20 cellular contexts compared by ENCODE assay signal in genomic region chr17:40463122-40463550, GRCh38. TPM values are rescaled to one million over a fixed set of nuclear protein-coding genes. Genes with fewer than 3 reads are reported as not detected.
DNase-seq lines count a peak whose midpoint lies in the region; ATAC-seq and TF ChIP-seq lines count a peak whose summit lies in the region.
"Had no signal": no experiment of that assay in that cellular context is flagged by ENCODE, and none has a peak within 500 bp of the region (broad histone marks: within the 10 kb centered on the region; RNA-seq: fewer than 3 reads in every experiment).

No MANE protein-coding gene starts in this region.

- TF ChIP-seq POLR2A in esophagus squamous epithelium (IDR thresholded peaks at IDR 0.05), result no peak

- H2BK5ac ChIP-seq in mesendoderm (ENCODE audit: low read length), result no peak overlapping the region

- H3K4me3 ChIP-seq in esophagus squamous epithelium, result no peak overlapping the region
- H3K4me3 ChIP-seq in mesendoderm (ENCODE audit: low read length), result no peak overlapping the region
- no peak overlapping the region for H3K4me3 ChIP-seq in subcutaneous abdominal adipose tissue (ENCODE audit: low read depth in 1 of 5, low read length in 5 of 5)
- H3K4me3 ChIP-seq: prostate gland, tibial artery had no signal

- H3K79me1 ChIP-seq in mesendoderm (ENCODE audit: low read length), result no peaks in the 10 kb centered on the region

- H3K9me3 ChIP-seq in esophagus squamous epithelium (no peaks in the 10 kb centered on the region), subcutaneous abdominal adipose tissue (ENCODE audit: control insufficient read depth in 5 of 5, low read length in 5 of 5) (no peaks in the 10 kb centered on the region)
- H3K9me3 ChIP-seq: prostate gland, tibial artery had no signal

- H3K4me1 ChIP-seq in esophagus squamous epithelium (peaks cover 0 to 58% (median 36%) of the 10 kb centered on the region in 3 donors), mesendoderm (ENCODE audit: control insufficient read depth, low read depth, low read length) (peaks cover 2% of the 10 kb centered on the region), subcutaneous abdominal adipose tissue (ENCODE audit: control insufficient read depth in 5 of 5, insufficient read depth in 5 of 5, low read length in 5 of 5) (peaks cover 20 to 54% (median 47%) of the 10 kb centered on the region in 5 donors)
- H3K4me1 ChIP-seq: prostate gland had no signal

- no peak overlapping the region for H2BK15ac ChIP-seq in mesendoderm (replicated peaks; ENCODE audit: low read depth)

- ATAC-seq in HG02981 (IDR thresholded peaks at IDR 0.05; ENCODE audit: unreplicated experiment), result no peak
- ATAC-seq in GM21717 (IDR thresholded peaks at IDR 0.05; ENCODE audit: unreplicated experiment), result no peak

- peak overlapping the region; percentile 42 for H3K18ac ChIP-seq in mesendoderm (ENCODE audit: low read length)

- no peak for TF ChIP-seq CTCF in esophagus squamous epithelium (IDR thresholded peaks at IDR 0.05)

- no peak overlapping the region for H4K5ac ChIP-seq in mesendoderm (ENCODE audit: low read length)

- no peak overlapping the region for H4K8ac ChIP-seq in mesendoderm (ENCODE audit: low read depth, low read length)

- H3K79me2 ChIP-seq in mesendoderm (ENCODE audit: control insufficient read depth, insufficient read depth, low read length), result no peaks in the 10 kb centered on the region

- H3K36me3 ChIP-seq in esophagus squamous epithelium (peaks cover 0 to 3% (median 0%) of the 10 kb centered on the region in 3 donors), mesendoderm (ENCODE audit: control insufficient read depth, insufficient read depth, low read length) (no peaks in the 10 kb centered on the region), subcutaneous abdominal adipose tissue (ENCODE audit: control insufficient read depth in 5 of 5, insufficient read depth in 5 of 5, low read length in 5 of 5) (peaks cover 0 to 13% (median under 1%) of the 10 kb centered on the region in 5 donors)
- H3K36me3 ChIP-seq: prostate gland had no signal

- no peak overlapping the region for H3K23ac ChIP-seq in mesendoderm (ENCODE audit: low read length)

- H3K4ac ChIP-seq in mesendoderm (ENCODE audit: low read depth, low read length), result no peak overlapping the region

- peak overlapping the region; percentile 48 for H3K9ac ChIP-seq in mesendoderm (ENCODE audit: low read length)
- peak overlapping the region in 3 of 5 donors; percentile 16 to 55 (median 46) for H3K9ac ChIP-seq in subcutaneous abdominal adipose tissue (ENCODE audit: low read length in 5 of 5)

- intact Hi-C loops in esophagus squamous epithelium (cut with DNase I), result no loop called here

- H3K27ac ChIP-seq in esophagus squamous epithelium (peak overlapping the region in 3 of 4 donors; percentile 32 to 65 (median 54)), mesendoderm (ENCODE audit: low read depth, low read length) (no peak overlapping the region), subcutaneous abdominal adipose tissue (ENCODE audit: low read depth, low read length) (peak overlapping the region; percentile 37)
- H3K27ac ChIP-seq: C4-2B, tibial artery had no signal

- H2BK120ac ChIP-seq in mesendoderm (ENCODE audit: low read depth, low read length), result no peak overlapping the region

- H3K4me2 ChIP-seq in mesendoderm (ENCODE audit: low read length), result no peak overlapping the region

- DNase-seq in SK-N-DZ (ENCODE audit: low spot score), result peak; percentile 34
- no peak for DNase-seq in esophagus squamous epithelium (lab: John Stamatoyannopoulos, UW)
- no peak for DNase-seq in mesendoderm
- DNase-seq in D341Med (ENCODE audit: low spot score), result no peak
- DNase-seq in NCI-H1694 (lab: John Stamatoyannopoulos, UW), result no peak
- DNase-seq: activated CD4-positive, alpha-beta T cell treated with anti-CD3 and anti-CD28 coated beads, Interleukin-2, amount 10 ng/mL, durations not matched to agents 7 days and 5 days; activated naive CD8-positive, alpha-beta T cell treated with anti-CD3 and anti-CD28 coated beads, Interleukin-2, amount 10 ng/mL, durations not matched to agents 7 days and 5 days; cerebellar nuclear complex; DND-41; NCI-H2029 treated with DMSO at 0.1 percent for 48 hours; NCI-H774; RPMI8226; T1000; tibial artery had no signal

- H3K27me3 ChIP-seq in esophagus squamous epithelium (peaks cover 0 to 7% (median 0%) of the 10 kb centered on the region in 4 donors), mesendoderm (ENCODE audit: insufficient read depth, low read length, poor library complexity) (no peaks in the 10 kb centered on the region), subcutaneous abdominal adipose tissue (ENCODE audit: control insufficient read depth in 5 of 5, insufficient read depth in 4 of 5, low read length in 5 of 5) (no peaks in the 10 kb centered on the region)

- H3K56ac ChIP-seq in mesendoderm (ENCODE audit: low read length), result peak overlapping the region; percentile 84

- WGBS in esophagus squamous epithelium, 2 donors, result 43 to 44% methylated on average over 4 to 9 of the region's 11 CpGs
- no CpG with 5 or more reads among the region's 11 CpGs for WGBS in mesendoderm (ENCODE audit: extremely low coverage, insufficient coverage, low lambda C conversion rate)

- no peak overlapping the region for H2AK5ac ChIP-seq in mesendoderm (ENCODE audit: low read length)

RNA-seq across cellular contexts. Expression of gene IGFBP4, which starts 19.9 kb away (rescaled TPM):
- polyA plus RNA-seq in SK-N-DZ (2014; cell fraction: cytosol; rRNA removed), result 21.3 and 26.0 TPM in 2 replicates
- polyA plus RNA-seq in SK-N-DZ (2014; cell fraction: nucleus; rRNA removed), result 15.1 and 20.9 TPM in 2 replicates
- 100 to 1,000 TPM in 1 of 4 donors, 10 to 100 TPM in 3; 27.1 to 154 (median 73.0) TPM for total RNA-seq in esophagus squamous epithelium
- 39.6 TPM for polyA plus RNA-seq in mesendoderm (2013, experiment 1 of 2)
- 39.0 TPM for polyA plus RNA-seq in mesendoderm (2013, experiment 2 of 2)

RNA-seq across cellular contexts. Expression of gene TNS4, which starts 38.3 kb away (rescaled TPM):
- 0.09 TPM in 1 of 2 replicates, not detected in the other for polyA plus RNA-seq in SK-N-DZ (2014; cell fraction: cytosol; rRNA removed)
- not detected in 2 replicates for polyA plus RNA-seq in SK-N-DZ (2014; cell fraction: nucleus; rRNA removed)
- total RNA-seq in esophagus squamous epithelium, result 100 to 1,000 TPM in 1 of 4 donors, 10 to 100 TPM in 3; 34.6 to 104 (median 71.1) TPM
- polyA plus RNA-seq in mesendoderm (2013, experiment 1 of 2), result 5.7 TPM
- polyA plus RNA-seq in mesendoderm (2013, experiment 2 of 2), result 4.9 TPM
- total RNA-seq: epithelial cell of proximal tubule had no signal

RNA-seq across cellular contexts. Expression of gene TOP2A, which starts 45.4 kb away (rescaled TPM):
- polyA plus RNA-seq in SK-N-DZ (2014; cell fraction: cytosol; rRNA removed), result 345 and 397 TPM in 2 replicates
- polyA plus RNA-seq in SK-N-DZ (2014; cell fraction: nucleus; rRNA removed), result 344 and 450 TPM in 2 replicates
- total RNA-seq in esophagus squamous epithelium, result 10 to 100 TPM; 24.9 to 87.1 (median 50.6) TPM
- 122 TPM for polyA plus RNA-seq in mesendoderm (2013, experiment 1 of 2)
- 126 TPM for polyA plus RNA-seq in mesendoderm (2013, experiment 2 of 2)
